ENCODE assay signal across 8 cellular contexts in the genomic region with DNA sequence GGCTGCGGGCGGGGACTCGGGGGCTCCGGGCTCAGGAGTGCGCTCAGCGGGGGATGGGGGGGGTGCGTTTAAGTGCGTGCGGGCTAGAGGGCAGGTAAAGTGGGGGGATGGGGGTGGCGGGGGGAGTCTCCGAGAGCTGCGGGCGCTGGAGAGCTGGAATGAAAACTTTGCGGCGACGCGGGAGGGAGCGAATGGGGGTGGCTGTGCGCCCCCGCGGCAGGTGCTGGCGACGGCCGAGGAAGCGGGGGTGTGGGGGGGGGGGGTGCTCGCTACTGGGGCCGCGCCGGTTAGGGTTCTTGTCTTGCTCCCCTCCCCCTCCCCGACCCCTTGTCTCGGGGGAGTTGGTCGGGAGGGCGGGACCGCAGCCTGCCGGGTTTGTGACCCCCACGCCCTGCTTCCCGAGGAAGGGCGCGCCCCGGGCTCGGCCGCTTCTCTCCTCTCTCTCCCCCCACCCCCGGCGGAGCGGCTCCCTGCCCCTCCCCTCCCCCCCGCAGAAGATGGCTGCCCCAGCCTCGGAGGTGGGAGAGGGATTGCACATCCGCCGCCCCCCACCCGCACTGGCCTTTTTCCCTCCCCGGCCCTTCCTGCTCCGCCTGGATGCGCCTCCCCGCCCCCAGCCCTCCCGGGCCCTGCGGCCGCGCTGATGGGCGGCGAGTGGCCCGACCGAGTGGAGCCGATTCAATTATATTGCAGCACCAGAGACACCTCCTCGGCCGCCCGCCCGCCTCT. TPM values are rescaled to one million over a fixed set of nuclear protein-coding genes. Genes with fewer than 3 reads are reported as not detected.
DNase-seq lines count a peak whose midpoint lies in the region; ATAC-seq and TF ChIP-seq lines count a peak whose summit lies in the region.

No MANE protein-coding gene starts in this region.

- TF ChIP-seq CTCF in BE2C (IDR thresholded peaks at IDR 0.05; ENCODE audit: low read depth, low read length) (no peak), HCT116 (IDR thresholded peaks at IDR 0.05 in 2 of 3, conservative IDR thresholded peaks at IDR 0.05 in 1 of 3; ENCODE audit: borderline replicate concordance in 1 of 3, insufficient read depth in 1 of 3, low read depth in 2 of 3, low read length in 2 of 3) (no peak), OCI-LY7 (conservative IDR thresholded peaks at IDR 0.05; ENCODE audit: low read length) (no peak)

- H3K9ac ChIP-seq in HCT116 (ENCODE audit: low read length): peak overlapping the region; percentile 84

- no peaks in the 10 kb centered on the region for H3K27me3 ChIP-seq in BE2C
- no peaks in the 10 kb centered on the region for H3K27me3 ChIP-seq in HCT116 (ENCODE audit: insufficient read depth, low read length)
- H3K27me3 ChIP-seq in thymus (ENCODE audit: control insufficient read depth, insufficient read depth): no peaks in the 10 kb centered on the region

- BruUV-seq in HCT116 (replicated peaks; lab: Mats Ljungman, UMichigan): no TSS peak
- BruUV-seq in OCI-LY7 (replicated peaks; lab: Mats Ljungman, UMichigan): no TSS peak

- RAD21 ChIA-PET in HCT116 (lab: Charles Lee; ENCODE audit: low non-redundant PET in 1 of 2, low total read pairs in 2 of 2, uncharacterized antibody in 2 of 2, unreplicated experiment in 2 of 2): interaction anchor here in 1 of 2 experiments (0.7 kb wide), 2 partner anchors 194 to 220 kb away, joined by 4 to 10 read pairs; no protein-coding TSS in a partner anchor

- H2AFZ ChIP-seq in HCT116 (ENCODE audit: low read depth, low read length, poor library complexity, severe bottlenecking): no peak overlapping the region
- peak overlapping the region; percentile 36; the same call in 1 of the 2 replicates for H2AFZ ChIP-seq in OCI-LY7 (ENCODE audit: low read length)

- peaks cover 16% of the 10 kb centered on the region; the same call in 1 of the 2 replicates for H4K20me1 ChIP-seq in HCT116 (ENCODE audit: insufficient read depth)
- peaks cover 14% of the 10 kb centered on the region; the same call in 1 of the 2 replicates for H4K20me1 ChIP-seq in OCI-LY7 (ENCODE audit: insufficient read depth, low read length)

- intact Hi-C loops in HCT116 (cut with micrococcal nuclease): loop anchor here (1.0 to 10.0 kb wide), 3 partner anchors 75 to 262 kb away; a partner anchor contains a TSS
- intact Hi-C loops in OCI-LY7 (cut with micrococcal nuclease; ENCODE audit: unreplicated experiment): loop anchor here (2.0 to 5.0 kb wide), 3 partner anchors 41 to 311 kb away; a partner anchor contains a TSS
- intact Hi-C loops in left colon (cut with DNase I, micrococcal nuclease): no loop called here

- whole genome bisulfite sequencing in thymus: under 1% methylated on average over 67 of the region's 67 CpGs

- H3K4me3 ChIP-seq in BE2C (ENCODE audit: low read depth, low read length) (peak overlapping the region; percentile 74), HCT116 (replicated peaks in 1 of 2; ENCODE audit: low read depth in 1 of 2, low read length in 2 of 2) (peak overlapping the region; percentile 85 to 91), OCI-LY7 (ENCODE audit: low read depth, low read length, poor library complexity, severe bottlenecking) (peak overlapping the region; percentile 76), thymus (ENCODE audit: low read length) (peak overlapping the region; percentile 87)

- ATAC-seq in HCT116 (no peak), left colon (peak; percentile 18), GM21576 (IDR thresholded peaks at IDR 0.05; ENCODE audit: unreplicated experiment) (no peak), GM21390 (IDR thresholded peaks at IDR 0.05; ENCODE audit: unreplicated experiment) (no peak)

- H3K36me3 ChIP-seq in BE2C (peaks cover 18% of the 10 kb centered on the region), HCT116 (ENCODE audit: control insufficient read depth in 1 of 2, insufficient read depth in 2 of 2, low read length in 2 of 2) (no peaks in the 10 kb centered on the region), OCI-LY7 (ENCODE audit: insufficient read depth, low read length) (peaks cover 16% of the 10 kb centered on the region; the same call in 1 of the 2 replicates), thymus (ENCODE audit: control insufficient read depth, insufficient read depth) (peaks cover 20% of the 10 kb centered on the region)

- CTCF ChIA-PET in HCT116 (lab: Charles Lee): interaction anchor here (1.0 to 4.9 kb wide), 9 partner anchors 8 to 499 kb away, joined by 3 to 30 read pairs (median 10); no protein-coding TSS in a partner anchor
- CTCF ChIA-PET in OCI-LY7 (lab: Charles Lee; ENCODE audit: unreplicated experiment): interaction anchor here (2.7 kb wide), 1 partner anchor 85 kb away, joined by 9 read pairs; no protein-coding TSS in a partner anchor

- H3K9me3 ChIP-seq in BE2C: no peaks in the 10 kb centered on the region
- H3K9me3 ChIP-seq in HCT116 (ENCODE audit: control insufficient read depth in 1 of 2, insufficient read depth in 1 of 2, low read depth in 1 of 2, low read length in 2 of 2): no peaks in the 10 kb centered on the region
- H3K9me3 ChIP-seq in OCI-LY7 (ENCODE audit: low read length): no peaks in the 10 kb centered on the region
- peaks cover 1% of the 10 kb centered on the region for H3K9me3 ChIP-seq in thymus (ENCODE audit: control insufficient read depth)

- POLR2A ChIA-PET in HCT116 (lab: Charles Lee): interaction anchor here (0.8 to 2.0 kb wide), 5 partner anchors 8 to 264 kb away, joined by 3 to 11 read pairs (median 3); no protein-coding TSS in a partner anchor
- POLR2A ChIA-PET in OCI-LY7 (lab: Charles Lee): no interaction called here

- peak; percentile 97 for DNase-seq in BE2C
- DNase-seq in HCT116 (ENCODE audit: low read depth, low spot score): no peak
- DNase-seq in OCI-LY7 (ENCODE audit: low spot score): peak; percentile 61
- peak; percentile 87 to 88 for DNase-seq in T47D (ENCODE audit: low read depth in 1 of 2, low spot score in 1 of 2)
- peak in 1 of 2 donors; percentile 76 for DNase-seq in left colon

- peaks cover 42% of the 10 kb centered on the region for H3K79me2 ChIP-seq in HCT116 (ENCODE audit: insufficient read depth, low read length)
- H3K79me2 ChIP-seq in OCI-LY7 (ENCODE audit: insufficient read depth, low read depth, low read length): peaks cover 44% of the 10 kb centered on the region; the same call in 1 of the 2 replicates

- in situ Hi-C loops in T47D (cut with HindIII; ENCODE audit: low pct_unique_long_range_greater_than_20kb, low sequenced_read_pairs): no loop called here

- H3K4me1 ChIP-seq in BE2C (peaks cover 23% of the 10 kb centered on the region), HCT116 (ENCODE audit: control insufficient read depth in 1 of 2, insufficient read depth in 2 of 2, low read length in 2 of 2) (peaks cover 28 to 67% of the 10 kb centered on the region in 2 experiments), OCI-LY7 (ENCODE audit: insufficient read depth, low read length, poor library complexity, severe bottlenecking) (peaks cover 72% of the 10 kb centered on the region), thymus (ENCODE audit: control insufficient read depth, insufficient read depth, low read length) (peaks cover 49% of the 10 kb centered on the region)

- peak overlapping the region; percentile 98 for H3K27ac ChIP-seq in HCT116 (ENCODE audit: low read depth, low read length)
- H3K27ac ChIP-seq in OCI-LY7 (ENCODE audit: low read depth, low read length, poor library complexity, severe bottlenecking): peak overlapping the region; percentile 86
- peak overlapping the region; percentile 95 for H3K27ac ChIP-seq in thymus (ENCODE audit: low read depth)

- H3K9me2 ChIP-seq in HCT116 (ENCODE audit: insufficient read depth): no peaks in the 10 kb centered on the region
- H3K9me2 ChIP-seq in OCI-LY7 (ENCODE audit: insufficient read depth, low read length): no peaks in the 10 kb centered on the region

- TF ChIP-seq POLR2A in HCT116 (IDR thresholded peaks at IDR 0.05; ENCODE audit: borderline replicate concordance, extremely low read depth, insufficient read depth, insufficient read length): no peak

- peak overlapping the region; percentile 89 for H3K4me2 ChIP-seq in HCT116 (ENCODE audit: low read length)
- H3K4me2 ChIP-seq in OCI-LY7 (ENCODE audit: low read length): peak overlapping the region; percentile 96

- no peak for TF ChIP-seq RAD21 in HCT116 (IDR thresholded peaks at IDR 0.05; ENCODE audit: low read depth)

TF ChIP-seq in HCT116, 20 proteins besides CTCF, POLR2A, EP300 and RAD21:
- no peak for TF ChIP-seq EZH2 (IDR thresholded peaks at IDR 0.05)

RNA-seq across cellular contexts. Expression of a gene that starts 0.7 kb away (rescaled TPM):
- 134 TPM for polyA plus RNA-seq in BE2C (2012; ENCODE audit: insufficient read depth, insufficient read length, low read depth)
- total RNA-seq in HCT116 (2021; ENCODE audit: unreplicated experiment) (90.2 TPM), OCI-LY7 (2022) (56.2 and 66.6 TPM in 2 replicates), left colon (100 to 1,000 TPM in 1 of 2 donors, 10 to 100 TPM in 1; 94.7 to 110 TPM)
- 37.9 and 44.0 TPM in 2 replicates for polyA plus RNA-seq in HCT116 (2012)
- total RNA-seq in OCI-LY7 (2014; rRNA removed; shearing (Covaris generic)): 30.9 and 32.4 TPM in 2 replicates
- 29.9 TPM for polyA plus RNA-seq in thymus

Comparison
In these comparisons a context has a peak if more than half of its experiments do, and no peak if none do; other contexts are left out.
1. intact Hi-C loops: an anchor here in HCT116 (1.0 to 10.0 kb wide) and OCI-LY7 (2.0 to 5.0 kb wide); none called in left colon.